Comparison of ENCODE assay signal across 23 cellular contexts in genomic region chr3:2706144-2706835, GRCh38.
A peak's percentile ranks its signal among the peaks of the same experiment; 100 is the strongest.
DNase-seq lines count a peak whose midpoint lies in the region; ATAC-seq and TF ChIP-seq lines count a peak whose summit lies in the region.
"Had no signal": no experiment of that assay in that cellular context is flagged by ENCODE, and none has a peak within 500 bp of the region (broad histone marks: within the 10 kb centered on the region; RNA-seq: fewer than 3 reads in every experiment).

No MANE protein-coding gene starts in this region.

- no peaks in the 10 kb centered on the region for H3K36me3 Mint-ChIP-seq in activated CD8-positive, alpha-beta memory T cell treated with anti-CD3 and anti-CD28 coated beads, Interleukin-2, amount 10 ng/mL, durations not matched to agents 7 days and 5 days
- no peaks in the 10 kb centered on the region for H3K36me3 Mint-ChIP-seq in activated T-helper 17 cell treated with anti-CD3 and anti-CD28 coated beads, Interleukin-2, amount 50 U/mL, for 72 hours (ENCODE audit: low read depth)
- H3K36me3 Mint-ChIP-seq: CD14-positive monocyte had no signal

- H3K4me3 ChIP-seq in NB4 (ENCODE audit: low read depth, low read length): no peak overlapping the region

- CTCF ChIA-PET in activated CD8-positive, alpha-beta memory T cell treated with anti-CD3 and anti-CD28 coated beads, Interleukin-2, amount 10 ng/mL, durations not matched to agents 7 days and 5 days (lab: Charles Lee): no interaction called here

- no peaks in the 10 kb centered on the region for H3K27me3 Mint-ChIP-seq in activated CD8-positive, alpha-beta memory T cell treated with anti-CD3 and anti-CD28 coated beads, Interleukin-2, amount 10 ng/mL, durations not matched to agents 7 days and 5 days
- peaks cover under 1% of the 10 kb centered on the region for H3K27me3 Mint-ChIP-seq in activated T-helper 17 cell treated with anti-CD3 and anti-CD28 coated beads, Interleukin-2, amount 50 U/mL, for 72 hours
- H3K27me3 Mint-ChIP-seq: B cell had no signal

- no peaks in the 10 kb centered on the region for H3K4me1 Mint-ChIP-seq in activated CD8-positive, alpha-beta memory T cell treated with anti-CD3 and anti-CD28 coated beads, Interleukin-2, amount 10 ng/mL, durations not matched to agents 7 days and 5 days
- no peaks in the 10 kb centered on the region for H3K4me1 Mint-ChIP-seq in activated T-helper 17 cell treated with anti-CD3 and anti-CD28 coated beads, Interleukin-2, amount 50 U/mL, for 72 hours
- H3K4me1 Mint-ChIP-seq: B cell, CD14-positive monocyte, H9 had no signal

- ATAC-seq in activated CD8-positive, alpha-beta memory T cell treated with anti-CD3 and anti-CD28 coated beads, Interleukin-2, amount 10 ng/mL, durations not matched to agents 7 days and 5 days: peak; percentile 20
- ATAC-seq in GM18519 (IDR thresholded peaks at IDR 0.05; ENCODE audit: low FRiP score, unreplicated experiment): peak; percentile 47
- peak; percentile 37 for ATAC-seq in activated T-helper 17 cell treated with anti-CD3 and anti-CD28 coated beads, Interleukin-2, amount 50 U/mL, for 72 hours (replicated peaks)

- no peaks in the 10 kb centered on the region for H3K9me3 Mint-ChIP-seq in activated CD8-positive, alpha-beta memory T cell treated with anti-CD3 and anti-CD28 coated beads, Interleukin-2, amount 10 ng/mL, durations not matched to agents 7 days and 5 days (ENCODE audit: low read depth)
- H3K9me3 Mint-ChIP-seq in activated T-helper 17 cell treated with anti-CD3 and anti-CD28 coated beads, Interleukin-2, amount 50 U/mL, for 72 hours: no peaks in the 10 kb centered on the region
- H3K9me3 Mint-ChIP-seq: H9 had no signal

- TF ChIP-seq CTCF in NB4 (IDR thresholded peaks at IDR 0.05; ENCODE audit: low read depth, low read length): no peak

- DNase-seq in activated CD8-positive, alpha-beta memory T cell treated with anti-CD3 and anti-CD28 coated beads, Interleukin-2, amount 10 ng/mL, durations not matched to agents 7 days and 5 days: no peak
- DNase-seq in activated CD8-positive, alpha-beta memory T cell treated with anti-CD3 and anti-CD28 coated beads for 24 hours: no peak
- peak; percentile 0 for DNase-seq in NB4 (ENCODE audit: low read depth)
- DNase-seq in NCI-H146 treated with DMSO at 0.1 percent for 48 hours (lab: John Stamatoyannopoulos, UW; ENCODE audit: unreplicated experiment): no peak
- DNase-seq in NCI-H1436 (lab: John Stamatoyannopoulos, UW): no peak
- no peak for DNase-seq in NCI-H524 (lab: John Stamatoyannopoulos, UW)
- DNase-seq: DMS53; GDM1; H9; HFFc6; KG1; MV-4-11; NCI-H187 treated with DMSO at 0.1 percent for 48 hours; NCI-H2107; NCI-H2227 treated with DMSO at 0.1 percent for 48 hours; NCI-H510A; NCI-H774; NK-92 treated with Interleukin-12 subunit alpha and Interleukin-12 subunit beta, amount 100 ng/mL, for 24 hours; Right ventricle myocardium superior had no signal

- TF ChIP-seq POLR2A in NB4 (IDR thresholded peaks at IDR 0.05; ENCODE audit: extremely low read depth, insufficient read length): no peak

- no peak overlapping the region for H3K27ac Mint-ChIP-seq in activated CD8-positive, alpha-beta memory T cell treated with anti-CD3 and anti-CD28 coated beads, Interleukin-2, amount 10 ng/mL, durations not matched to agents 7 days and 5 days
- H3K27ac Mint-ChIP-seq in activated T-helper 17 cell treated with anti-CD3 and anti-CD28 coated beads, Interleukin-2, amount 50 U/mL, for 72 hours: no peak overlapping the region
- H3K27ac Mint-ChIP-seq: B cell, CD14-positive monocyte, H9, HFFc6 had no signal

- no peak overlapping the region for H3K4me3 Mint-ChIP-seq in activated CD8-positive, alpha-beta memory T cell treated with anti-CD3 and anti-CD28 coated beads, Interleukin-2, amount 10 ng/mL, durations not matched to agents 7 days and 5 days
- H3K4me3 Mint-ChIP-seq in activated T-helper 17 cell treated with anti-CD3 and anti-CD28 coated beads, Interleukin-2, amount 50 U/mL, for 72 hours: no peak overlapping the region
- H3K4me3 Mint-ChIP-seq: B cell, CD14-positive monocyte, H9, HFFc6 had no signal
